In genomic region chr11:111841370-111842053, GRCh38 we compare ENCODE assay signal across 8 cellular contexts.
DNase-seq lines count a peak whose midpoint lies in the region; ATAC-seq and FAIRE-seq lines count a peak whose summit lies in the region.

No MANE protein-coding gene starts in this region.

- no peaks in the 10 kb centered on the region for H3K79me2 ChIP-seq in ACC112 (ENCODE audit: control insufficient read depth, insufficient read depth, low read length, unreplicated experiment)

- no peak overlapping the region for H3K9ac ChIP-seq in NT2/D1 (ENCODE audit: insufficient read length, low read depth)

- peaks cover 3% of the 10 kb centered on the region; the same call in 1 of the 2 replicates for H3K36me3 ChIP-seq in ACC112 (ENCODE audit: insufficient read depth, low read length)
- H3K36me3 ChIP-seq in NT2/D1 (ENCODE audit: insufficient read depth, insufficient read length, low read length): peaks cover 22% of the 10 kb centered on the region

- H2AFZ ChIP-seq in ACC112 (ENCODE audit: low read length, unreplicated experiment): peak overlapping the region; percentile 92

- peaks cover 29% of the 10 kb centered on the region for H3K4me1 ChIP-seq in ACC112 (ENCODE audit: control insufficient read depth, insufficient read depth, low read length, unreplicated experiment)
- H3K4me1 ChIP-seq in NT2/D1 (ENCODE audit: insufficient read depth, insufficient read length): peaks cover 5% of the 10 kb centered on the region

- peak overlapping the region; percentile 29; the same call in 1 of the 2 replicates for H3K4me3 ChIP-seq in ACC112 (ENCODE audit: low read depth, low read length)
- H3K4me3 ChIP-seq in NT2/D1 (ENCODE audit: insufficient read length, low read depth): no peak overlapping the region

- H3K27ac ChIP-seq in ACC112 (ENCODE audit: low read depth, low read length): peak overlapping the region; percentile 42

- ATAC-seq in GM19025 (IDR thresholded peaks at IDR 0.05; ENCODE audit: low read depth, unreplicated experiment): peak; percentile 46

- no peaks in the 10 kb centered on the region for H3K27me3 ChIP-seq in ACC112 (ENCODE audit: insufficient read depth, low read length)
- no peaks in the 10 kb centered on the region for H3K27me3 ChIP-seq in NT2/D1 (ENCODE audit: insufficient read depth, insufficient read length)

- peak; percentile 84 for FAIRE-seq in endometrium (lab: Jason Lieb, UNC)

- DNase-seq in HuH-7 (ENCODE audit: low spot score) (peak; percentile 46), NT2/D1 (ENCODE audit: low read depth, low spot score) (peak; percentile 86), midbrain (lab: John Stamatoyannopoulos, UW) (peak; percentile 91)
- DNase-seq in activated CD8-positive, alpha-beta memory T cell treated with anti-CD3 and anti-CD28 coated beads for 48 hours (ENCODE audit: low read depth in 2 of 3, low spot score in 2 of 3): peak; percentile 51 to 87 (median 76)
- peak; percentile 77 to 80 for DNase-seq in stimulated activated CD8-positive, alpha-beta memory T cell treated with anti-CD3 and anti-CD28 coated beads, Interleukin-4, amount 100 ng/mL, for 1 hour (ENCODE audit: low read depth in 2 of 2, low spot score in 1 of 2)

- H3K9me3 ChIP-seq in NT2/D1 (ENCODE audit: insufficient read depth, low read length): no peaks in the 10 kb centered on the region
